ENCODE assay signal across 9 cellular contexts in genomic region chr11:48172818-48173609, GRCh38. TPM values are rescaled to one million over a fixed set of nuclear protein-coding genes. Genes with fewer than 3 reads are reported as not detected.
DNase-seq lines count a peak whose midpoint lies in the region; ATAC-seq, FAIRE-seq and TF ChIP-seq lines count a peak whose summit lies in the region.
"Had no signal": no experiment of that assay in that cellular context is flagged by ENCODE, and none has a peak within 500 bp of the region (broad histone marks: within the 10 kb centered on the region; RNA-seq: fewer than 3 reads in every experiment).

No MANE protein-coding gene starts in this region.

- TF ChIP-seq EP300 in A549 (IDR thresholded peaks at IDR 0.05): no peak

- peaks cover 1% of the 10 kb centered on the region for H3K36me3 ChIP-seq in mesendoderm (ENCODE audit: control insufficient read depth, insufficient read depth, low read length)

- H3K4me3 Mint-ChIP-seq in activated CD4-positive, alpha-beta memory T cell treated with anti-CD3 and anti-CD28 coated beads for 36 hours: no peak overlapping the region

- CTCF ChIA-PET in A549 (lab: Yijun Ruan, JAX): interaction anchor here (0.5 to 2.6 kb wide), 14 partner anchors 11 to 467 kb away, joined by 3 to 28 read pairs (median 4); no protein-coding TSS in a partner anchor
- CTCF ChIA-PET in activated CD4-positive, alpha-beta memory T cell treated with anti-CD3 and anti-CD28 coated beads for 36 hours (lab: Charles Lee): interaction anchor here (0.6 to 2.1 kb wide), 11 partner anchors 10 to 239 kb away, joined by 3 to 13 read pairs (median 4); no protein-coding TSS in a partner anchor

- H3K18ac ChIP-seq in mesendoderm (ENCODE audit: low read length): no peak overlapping the region

- H3K27ac ChIP-seq in A549: no peak overlapping the region
- H3K27ac ChIP-seq in mesendoderm (ENCODE audit: low read depth, low read length): no peak overlapping the region

- H2BK15ac ChIP-seq in mesendoderm (replicated peaks; ENCODE audit: low read depth): no peak overlapping the region

- POLR2A ChIA-PET in A549 (lab: Yijun Ruan, JAX): no interaction called here
- POLR2A ChIA-PET in activated CD4-positive, alpha-beta memory T cell treated with anti-CD3 and anti-CD28 coated beads for 36 hours (lab: Charles Lee): no interaction called here

- TF ChIP-seq RAD21 in A549 (conservative IDR thresholded peaks at IDR 0.05 in 1 of 2, IDR thresholded peaks at IDR 0.05 in 1 of 2): peak; percentile 67 to 83

- no peak overlapping the region for H3K23ac ChIP-seq in mesendoderm (ENCODE audit: low read length)

- H3K36me3 Mint-ChIP-seq in activated CD4-positive, alpha-beta memory T cell treated with anti-CD3 and anti-CD28 coated beads for 36 hours: no peaks in the 10 kb centered on the region

- no peak overlapping the region for H4K5ac ChIP-seq in mesendoderm (ENCODE audit: low read length)

- H2BK5ac ChIP-seq in mesendoderm (ENCODE audit: low read length): no peak overlapping the region

- H3K27me3 ChIP-seq in mesendoderm (ENCODE audit: insufficient read depth, low read length, poor library complexity): no peaks in the 10 kb centered on the region

- no peaks in the 10 kb centered on the region for H3K9me3 Mint-ChIP-seq in activated CD4-positive, alpha-beta memory T cell treated with anti-CD3 and anti-CD28 coated beads for 36 hours

- H3K4me3 ChIP-seq in A549 (no peak overlapping the region), mesendoderm (ENCODE audit: low read length) (no peak overlapping the region)

- H4K8ac ChIP-seq in mesendoderm (ENCODE audit: low read depth, low read length): no peak overlapping the region

- intact Hi-C loops in activated CD4-positive, alpha-beta memory T cell treated with anti-CD3 and anti-CD28 coated beads for 36 hours (cut with micrococcal nuclease): loop anchor here (1.0 to 5.0 kb wide), 3 partner anchors 37 to 241 kb away; partner anchors contain the start of gene OR4S1

- ATAC-seq in A549 (peak; percentile 73 to 80; a peak in 5 of 6 replicates), HG02973 (IDR thresholded peaks at IDR 0.05; ENCODE audit: unreplicated experiment) (peak; percentile 58)

- H2BK120ac ChIP-seq in mesendoderm (ENCODE audit: low read depth, low read length): no peak overlapping the region

- FAIRE-seq in A549 (lab: Jason Lieb, UNC) (no peak), GM12892 (lab: Jason Lieb, UNC) (peak; percentile 82)

- no peaks in the 10 kb centered on the region for H3K27me3 Mint-ChIP-seq in activated CD4-positive, alpha-beta memory T cell treated with anti-CD3 and anti-CD28 coated beads for 36 hours

- peaks cover 18% of the 10 kb centered on the region; the same call in 2 of the 3 replicates for H3K4me1 ChIP-seq in A549
- H3K4me1 ChIP-seq in mesendoderm (ENCODE audit: control insufficient read depth, low read depth, low read length): no peaks in the 10 kb centered on the region

- WGBS in A549 (ENCODE audit: missing lambda C conversion rate): 65% methylated on average over 13 of the region's 14 CpGs
- WGBS in mesendoderm (ENCODE audit: extremely low coverage, insufficient coverage, low lambda C conversion rate): no CpG with 5 or more reads among the region's 14 CpGs

- TF ChIP-seq POLR2A in A549 (IDR thresholded peaks at IDR 0.05; ENCODE audit: low read length) (no peak), GM12892 (IDR thresholded peaks at IDR 0.05; ENCODE audit: low read depth, low read length) (no peak)

- no peaks in the 10 kb centered on the region for H3K79me1 ChIP-seq in mesendoderm (ENCODE audit: low read length)

- no peak overlapping the region for H3K4me2 ChIP-seq in A549
- H3K4me2 ChIP-seq in mesendoderm (ENCODE audit: low read length): no peak overlapping the region

- H3K4me1 Mint-ChIP-seq in activated CD4-positive, alpha-beta memory T cell treated with anti-CD3 and anti-CD28 coated beads for 36 hours (ENCODE audit: low read depth): peaks cover 23% of the 10 kb centered on the region

- TF ChIP-seq CTCF in A549 (IDR thresholded peaks at IDR 0.05): peak; percentile 72

- H3K27ac Mint-ChIP-seq in activated CD4-positive, alpha-beta memory T cell treated with anti-CD3 and anti-CD28 coated beads for 36 hours: no peak overlapping the region

- no peak overlapping the region for H3K4ac ChIP-seq in mesendoderm (ENCODE audit: low read depth, low read length)

- no peaks in the 10 kb centered on the region for H3K9me3 ChIP-seq in A549

- H3K79me2 ChIP-seq in mesendoderm (ENCODE audit: control insufficient read depth, insufficient read depth, low read length): no peaks in the 10 kb centered on the region

- H3K56ac ChIP-seq in mesendoderm (ENCODE audit: low read length): no peak overlapping the region

- no peak overlapping the region for H2AK5ac ChIP-seq in mesendoderm (ENCODE audit: low read length)

- DNase-seq in A549 (ENCODE audit: low read depth in 1 of 2, low spot score in 1 of 2): peak; percentile 54 to 78
- peak; percentile 54 for DNase-seq in GM12892 (ENCODE audit: insufficient read length)
- DNase-seq in NCI-H446 treated with DMSO at 0.1 percent for 48 hours (lab: John Stamatoyannopoulos, UW): peak; percentile 44
- DNase-seq in activated CD4-positive, alpha-beta memory T cell treated with anti-CD3 and anti-CD28 coated beads for 36 hours: peak; percentile 78
- peak; percentile 35 for DNase-seq in effector CD8-positive, alpha-beta T cell (lab: John Stamatoyannopoulos, UW)
- DNase-seq in mesendoderm: peak; percentile 82
- DNase-seq in stimulated activated CD8-positive, alpha-beta memory T cell treated with anti-CD3 and anti-CD28 coated beads, Interleukin-4, amount 100 ng/mL, for 1 hour (ENCODE audit: low read depth in 2 of 2, low spot score in 1 of 2): peak; percentile 7 to 21

- no peak overlapping the region for H3K9ac ChIP-seq in mesendoderm (ENCODE audit: low read length)

TF ChIP-seq in A549, 52 proteins besides CTCF, POLR2A, EP300 and RAD21:
- TF ChIP-seq PBX3 (IDR thresholded peaks at IDR 0.05): no peak
- TF ChIP-seq SMC3 (IDR thresholded peaks at IDR 0.05): peak; percentile 41; the same call in 2 of the 3 replicates

RNA-seq across cellular contexts. Expression of gene OR4B1, which starts 43.6 kb away (rescaled TPM):
- polyA plus RNA-seq in A549 (2011; rRNA removed) (not detected in 2 replicates), A549 (2017; fragmentation: RNase III; extraction: RNeasy Plus Mini Kit Qiagen cat#74134 plus additional on column Dnase treatment) (not detected in 3 replicates)
- polyA plus RNA-seq in A549 (2012; cell fraction: cytosol; rRNA removed): not detected in 2 replicates
- polyA plus RNA-seq in A549 (2012; cell fraction: nucleus; rRNA removed): not detected in 2 replicates
- polyA minus RNA-seq in A549 (2011; rRNA and poly(A)+ RNA removed): 0.29 TPM in 1 of 2 replicates, not detected in the other
- polyA plus RNA-seq in GM12892 (2012; ENCODE audit: missing spikeins): not detected
- total RNA-seq in activated CD4-positive, alpha-beta memory T cell treated with anti-CD3 and anti-CD28 coated beads for 36 hours: not detected
- not detected for polyA plus RNA-seq in mesendoderm (2013, experiment 1 of 2)
- polyA plus RNA-seq in mesendoderm (2013, experiment 2 of 2): not detected
- total RNA-seq: subcutaneous adipose tissue had no signal

Comparison
In these comparisons a context has a peak if more than half of its experiments do, and no peak if none do; other contexts are left out.
1. DNase-seq: peak in every context shown above with its lines; median percentile 82 in mesendoderm; 78 in activated CD4-positive, alpha-beta memory T cell treated with anti-CD3 and anti-CD28 coated beads for 36 hours; 66 in A549; 54 in GM12892; 44 in NCI-H446 treated with DMSO at 0.1 percent for 48 hours; 35 in effector CD8-positive, alpha-beta T cell; 14 in stimulated activated CD8-positive, alpha-beta memory T cell treated with anti-CD3 and anti-CD28 coated beads, Interleukin-4, amount 100 ng/mL, for 1 hour.